1 cellular context compared by ENCODE assay signal in genomic region chr3:37645801-37646380, GRCh38.
A peak's percentile ranks its signal among the peaks of the same experiment; 100 is the strongest.
TF ChIP-seq lines count a peak whose summit lies in the region.

No MANE protein-coding gene starts in this region.

TF ChIP-seq in GM12878, 131 proteins besides CTCF, POLR2A, EP300 and RAD21 (continued from another document):
- TF ChIP-seq ZBTB40 (IDR thresholded peaks at IDR 0.05; ENCODE audit: borderline replicate concordance) (peak; percentile 54; the same call in 1 of the 2 replicates), ZNF592 (IDR thresholded peaks at IDR 0.05) (no peak)
